In the genomic region with DNA sequence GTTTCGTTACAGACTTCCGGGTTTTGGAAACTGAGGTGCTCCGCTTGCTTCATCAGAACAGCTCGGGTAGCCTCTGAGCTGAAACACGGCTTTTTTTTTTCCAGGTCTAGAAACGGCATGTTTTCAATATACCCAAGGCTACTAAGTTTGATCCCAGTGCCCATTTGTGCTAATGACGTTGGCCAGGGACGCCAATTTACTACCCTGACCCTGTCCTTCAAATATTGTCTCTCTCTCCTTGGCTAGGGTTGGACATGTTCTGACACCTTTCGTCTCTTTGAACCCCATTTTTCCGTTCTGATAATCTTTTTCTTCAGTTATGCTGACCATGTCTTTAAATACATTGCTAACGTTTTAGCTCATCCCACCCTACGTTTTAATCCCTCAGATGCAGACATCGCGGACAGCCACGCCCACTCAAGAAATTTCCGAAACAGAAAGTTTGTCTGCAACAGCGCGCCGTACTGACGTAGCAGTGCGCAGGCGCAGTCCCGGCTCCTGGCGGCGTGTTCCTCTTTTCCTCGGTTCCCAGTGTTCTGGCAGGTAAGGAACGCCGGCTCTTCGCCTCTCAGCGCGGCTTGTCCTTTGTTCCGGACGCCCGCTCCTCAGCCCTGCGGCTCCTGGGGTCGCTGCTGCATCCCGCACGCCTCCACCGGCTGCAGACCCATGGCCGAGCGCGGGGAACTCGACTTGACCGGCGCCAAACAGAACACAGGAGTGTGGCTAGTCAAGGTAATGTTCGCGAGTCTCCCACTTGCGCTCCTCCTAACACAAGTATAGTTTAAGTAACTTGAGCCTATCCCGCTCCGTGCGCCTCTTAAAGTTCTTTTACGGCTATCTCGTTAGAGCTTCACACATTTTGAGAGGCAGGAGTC, we compare ENCODE assay signal across 1 cellular context.
TF ChIP-seq lines count a peak whose summit lies in the region.

A gene with protein sequence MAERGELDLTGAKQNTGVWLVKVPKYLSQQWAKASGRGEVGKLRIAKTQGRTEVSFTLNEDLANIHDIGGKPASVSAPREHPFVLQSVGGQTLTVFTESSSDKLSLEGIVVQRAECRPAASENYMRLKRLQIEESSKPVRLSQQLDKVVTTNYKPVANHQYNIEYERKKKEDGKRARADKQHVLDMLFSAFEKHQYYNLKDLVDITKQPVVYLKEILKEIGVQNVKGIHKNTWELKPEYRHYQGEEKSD (plus strand): TSS at position 521 of the 875 bp plus-strand sequence. CDS start 146 bp downstream, at position 667.

TF ChIP-seq in HepG2, 621 proteins besides CTCF, POLR2A, EP300 and RAD21 (continued from another document and continues in another):
- TF ChIP-seq PLRG1 (conservative IDR thresholded peaks at IDR 0.05) (no peak), ZNF12 (CRISPR knock-in tag; IDR thresholded peaks at IDR 0.05) (no peak; the same call in 1 of the 2 replicates), MAFK (conservative IDR thresholded peaks at IDR 0.05 in 1 of 2, IDR thresholded peaks at IDR 0.05 in 1 of 2; ENCODE audit: low read length in 2 of 2) (peak in 1 of 2 experiments; percentile 46; a peak in 3 of 4 replicates), ETV5 (CRISPR knock-in tag; IDR thresholded peaks at IDR 0.05; ENCODE audit: borderline replicate concordance) (no peak; the same call in 1 of the 2 replicates), TBL1XR1 (IDR thresholded peaks at IDR 0.05; ENCODE audit: borderline replicate concordance, low read length, partially characterized antibody) (no peak), ZNF782 (CRISPR knock-in tag; IDR thresholded peaks at IDR 0.05; ENCODE audit: borderline replicate concordance) (no peak), ATM (IDR thresholded peaks at IDR 0.05; ENCODE audit: borderline replicate concordance) (no peak), KDM3A (CRISPR knock-in tag; IDR thresholded peaks at IDR 0.05; ENCODE audit: low read depth) (0 out of 2 replicates have a peak, but pooled peaks have one; percentile 45), ZNF777 (CRISPR knock-in tag; IDR thresholded peaks at IDR 0.05) (0 out of 2 replicates have a peak, but pooled peaks have one; percentile 40), PAF1 (CRISPR knock-in tag; IDR thresholded peaks at IDR 0.05) (no peak), PHF21A (CRISPR knock-in tag; IDR thresholded peaks at IDR 0.05) (peak; percentile 52; the same call in 1 of the 2 replicates), ZMYM3 (CRISPR knock-in tag; IDR thresholded peaks at IDR 0.05) (no peak; the same call in 1 of the 2 replicates), BRD4 (CRISPR knock-in tag; IDR thresholded peaks at IDR 0.05) (no peak), ZNF564 (CRISPR knock-in tag; IDR thresholded peaks at IDR 0.05) (peak; percentile 73; the same call in 1 of the 2 replicates), ZNF574 (CRISPR knock-in tag; IDR thresholded peaks at IDR 0.05) (peak; percentile 79), CERS6 (CRISPR knock-in tag; IDR thresholded peaks at IDR 0.05) (no peak), SSRP1 (CRISPR knock-in tag; IDR thresholded peaks at IDR 0.05) (no peak), CCAR2 (optimal IDR thresholded peaks at IDR 0.05; ENCODE audit: low read depth, low read length) (no peak), ZNF234 (CRISPR knock-in tag; conservative IDR thresholded peaks at IDR 0.05) (no peak), SMYD3 (CRISPR knock-in tag; IDR thresholded peaks at IDR 0.05) (no peak), STAG1 (CRISPR knock-in tag; IDR thresholded peaks at IDR 0.05) (peak; percentile 13), ZNF263 (CRISPR knock-in tag; IDR thresholded peaks at IDR 0.05) (0 out of 2 replicates have a peak, but pooled peaks have one; percentile 16), SETDB1 (CRISPR knock-in tag; IDR thresholded peaks at IDR 0.05; ENCODE audit: borderline replicate concordance) (no peak), SYNCRIP (IDR thresholded peaks at IDR 0.05; ENCODE audit: insufficient read depth, low read depth, low read length) (no peak), EED (CRISPR knock-in tag; IDR thresholded peaks at IDR 0.05) (no peak), SRSF4 (IDR thresholded peaks at IDR 0.05; ENCODE audit: low read depth, low read length, poor library complexity, severe bottlenecking) (no peak), HMG20B (CRISPR knock-in tag; conservative IDR thresholded peaks at IDR 0.05) (no peak), TRIM24 (CRISPR knock-in tag; IDR thresholded peaks at IDR 0.05) (no peak), KDM5B (CRISPR knock-in tag; IDR thresholded peaks at IDR 0.05; ENCODE audit: borderline replicate concordance) (peak; percentile 51; the same call in 1 of the 2 replicates), ZNF335 (CRISPR knock-in tag; IDR thresholded peaks at IDR 0.05) (no peak), ZNF331 (CRISPR knock-in tag; IDR thresholded peaks at IDR 0.05) (peak; percentile 60; the same call in 1 of the 2 replicates), ZNF672 (CRISPR knock-in tag; IDR thresholded peaks at IDR 0.05) (no peak), ZKSCAN1 (IDR thresholded peaks at IDR 0.05; ENCODE audit: low read length) (no peak), ZSCAN25 (CRISPR knock-in tag; IDR thresholded peaks at IDR 0.05) (no peak)
- TF ChIP-seq, protein P1, sequence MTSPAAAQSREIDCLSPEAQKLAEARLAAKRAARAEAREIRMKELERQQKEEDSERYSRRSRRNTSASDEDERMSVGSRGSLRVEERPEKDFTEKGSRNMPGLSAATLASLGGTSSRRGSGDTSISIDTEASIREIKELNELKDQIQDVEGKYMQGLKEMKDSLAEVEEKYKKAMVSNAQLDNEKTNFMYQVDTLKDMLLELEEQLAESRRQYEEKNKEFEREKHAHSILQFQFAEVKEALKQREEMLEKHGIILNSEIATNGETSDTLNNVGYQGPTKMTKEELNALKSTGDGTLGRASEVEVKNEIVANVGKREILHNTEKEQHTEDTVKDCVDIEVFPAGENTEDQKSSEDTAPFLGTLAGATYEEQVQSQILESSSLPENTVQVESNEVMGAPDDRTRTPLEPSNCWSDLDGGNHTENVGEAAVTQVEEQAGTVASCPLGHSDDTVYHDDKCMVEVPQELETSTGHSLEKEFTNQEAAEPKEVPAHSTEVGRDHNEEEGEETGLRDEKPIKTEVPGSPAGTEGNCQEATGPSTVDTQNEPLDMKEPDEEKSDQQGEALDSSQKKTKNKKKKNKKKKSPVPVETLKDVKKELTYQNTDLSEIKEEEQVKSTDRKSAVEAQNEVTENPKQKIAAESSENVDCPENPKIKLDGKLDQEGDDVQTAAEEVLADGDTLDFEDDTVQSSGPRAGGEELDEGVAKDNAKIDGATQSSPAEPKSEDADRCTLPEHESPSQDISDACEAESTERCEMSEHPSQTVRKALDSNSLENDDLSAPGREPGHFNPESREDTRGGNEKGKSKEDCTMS (CRISPR knock-in tag; conservative IDR thresholded peaks at IDR 0.05) = no peak
- TF ChIP-seq, protein P2, sequence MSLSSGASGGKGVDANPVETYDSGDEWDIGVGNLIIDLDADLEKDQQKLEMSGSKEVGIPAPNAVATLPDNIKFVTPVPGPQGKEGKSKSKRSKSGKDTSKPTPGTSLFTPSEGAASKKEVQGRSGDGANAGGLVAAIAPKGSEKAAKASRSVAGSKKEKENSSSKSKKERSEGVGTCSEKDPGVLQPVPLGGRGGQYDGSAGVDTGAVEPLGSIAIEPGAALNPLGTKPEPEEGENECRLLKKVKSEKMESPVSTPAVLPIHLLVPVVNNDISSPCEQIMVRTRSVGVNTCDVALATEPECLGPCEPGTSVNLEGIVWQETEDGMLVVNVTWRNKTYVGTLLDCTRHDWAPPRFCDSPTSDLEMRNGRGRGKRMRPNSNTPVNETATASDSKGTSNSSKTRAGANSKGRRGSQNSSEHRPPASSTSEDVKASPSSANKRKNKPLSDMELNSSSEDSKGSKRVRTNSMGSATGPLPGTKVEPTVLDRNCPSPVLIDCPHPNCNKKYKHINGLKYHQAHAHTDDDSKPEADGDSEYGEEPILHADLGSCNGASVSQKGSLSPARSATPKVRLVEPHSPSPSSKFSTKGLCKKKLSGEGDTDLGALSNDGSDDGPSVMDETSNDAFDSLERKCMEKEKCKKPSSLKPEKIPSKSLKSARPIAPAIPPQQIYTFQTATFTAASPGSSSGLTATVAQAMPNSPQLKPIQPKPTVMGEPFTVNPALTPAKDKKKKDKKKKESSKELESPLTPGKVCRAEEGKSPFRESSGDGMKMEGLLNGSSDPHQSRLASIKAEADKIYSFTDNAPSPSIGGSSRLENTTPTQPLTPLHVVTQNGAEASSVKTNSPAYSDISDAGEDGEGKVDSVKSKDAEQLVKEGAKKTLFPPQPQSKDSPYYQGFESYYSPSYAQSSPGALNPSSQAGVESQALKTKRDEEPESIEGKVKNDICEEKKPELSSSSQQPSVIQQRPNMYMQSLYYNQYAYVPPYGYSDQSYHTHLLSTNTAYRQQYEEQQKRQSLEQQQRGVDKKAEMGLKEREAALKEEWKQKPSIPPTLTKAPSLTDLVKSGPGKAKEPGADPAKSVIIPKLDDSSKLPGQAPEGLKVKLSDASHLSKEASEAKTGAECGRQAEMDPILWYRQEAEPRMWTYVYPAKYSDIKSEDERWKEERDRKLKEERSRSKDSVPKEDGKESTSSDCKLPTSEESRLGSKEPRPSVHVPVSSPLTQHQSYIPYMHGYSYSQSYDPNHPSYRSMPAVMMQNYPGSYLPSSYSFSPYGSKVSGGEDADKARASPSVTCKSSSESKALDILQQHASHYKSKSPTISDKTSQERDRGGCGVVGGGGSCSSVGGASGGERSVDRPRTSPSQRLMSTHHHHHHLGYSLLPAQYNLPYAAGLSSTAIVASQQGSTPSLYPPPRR (CRISPR knock-in tag; IDR thresholded peaks at IDR 0.05; ENCODE audit: borderline replicate concordance) = no peak
- TF ChIP-seq, protein P3, sequence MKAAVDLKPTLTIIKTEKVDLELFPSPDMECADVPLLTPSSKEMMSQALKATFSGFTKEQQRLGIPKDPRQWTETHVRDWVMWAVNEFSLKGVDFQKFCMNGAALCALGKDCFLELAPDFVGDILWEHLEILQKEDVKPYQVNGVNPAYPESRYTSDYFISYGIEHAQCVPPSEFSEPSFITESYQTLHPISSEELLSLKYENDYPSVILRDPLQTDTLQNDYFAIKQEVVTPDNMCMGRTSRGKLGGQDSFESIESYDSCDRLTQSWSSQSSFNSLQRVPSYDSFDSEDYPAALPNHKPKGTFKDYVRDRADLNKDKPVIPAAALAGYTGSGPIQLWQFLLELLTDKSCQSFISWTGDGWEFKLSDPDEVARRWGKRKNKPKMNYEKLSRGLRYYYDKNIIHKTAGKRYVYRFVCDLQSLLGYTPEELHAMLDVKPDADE (CRISPR knock-in tag; IDR thresholded peaks at IDR 0.05) = no peak
- TF ChIP-seq, protein P4, sequence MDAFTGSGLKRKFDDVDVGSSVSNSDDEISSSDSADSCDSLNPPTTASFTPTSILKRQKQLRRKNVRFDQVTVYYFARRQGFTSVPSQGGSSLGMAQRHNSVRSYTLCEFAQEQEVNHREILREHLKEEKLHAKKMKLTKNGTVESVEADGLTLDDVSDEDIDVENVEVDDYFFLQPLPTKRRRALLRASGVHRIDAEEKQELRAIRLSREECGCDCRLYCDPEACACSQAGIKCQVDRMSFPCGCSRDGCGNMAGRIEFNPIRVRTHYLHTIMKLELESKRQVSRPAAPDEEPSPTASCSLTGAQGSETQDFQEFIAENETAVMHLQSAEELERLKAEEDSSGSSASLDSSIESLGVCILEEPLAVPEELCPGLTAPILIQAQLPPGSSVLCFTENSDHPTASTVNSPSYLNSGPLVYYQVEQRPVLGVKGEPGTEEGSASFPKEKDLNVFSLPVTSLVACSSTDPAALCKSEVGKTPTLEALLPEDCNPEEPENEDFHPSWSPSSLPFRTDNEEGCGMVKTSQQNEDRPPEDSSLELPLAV (CRISPR knock-in tag; conservative IDR thresholded peaks at IDR 0.05; ENCODE audit: low read depth) = no peak
- TF ChIP-seq, protein P5, sequence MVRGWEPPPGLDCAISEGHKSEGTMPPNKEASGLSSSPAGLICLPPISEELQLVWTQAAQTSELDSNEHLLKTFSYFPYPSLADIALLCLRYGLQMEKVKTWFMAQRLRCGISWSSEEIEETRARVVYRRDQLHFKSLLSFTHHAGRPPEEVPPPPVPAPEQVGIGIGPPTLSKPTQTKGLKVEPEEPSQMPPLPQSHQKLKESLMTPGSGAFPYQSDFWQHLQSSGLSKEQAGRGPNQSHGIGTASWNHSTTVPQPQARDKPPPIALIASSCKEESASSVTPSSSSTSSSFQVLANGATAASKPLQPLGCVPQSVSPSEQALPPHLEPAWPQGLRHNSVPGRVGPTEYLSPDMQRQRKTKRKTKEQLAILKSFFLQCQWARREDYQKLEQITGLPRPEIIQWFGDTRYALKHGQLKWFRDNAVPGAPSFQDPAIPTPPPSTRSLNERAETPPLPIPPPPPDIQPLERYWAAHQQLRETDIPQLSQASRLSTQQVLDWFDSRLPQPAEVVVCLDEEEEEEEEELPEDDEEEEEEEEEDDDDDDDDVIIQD (CRISPR knock-in tag; IDR thresholded peaks at IDR 0.05; ENCODE audit: low read depth) = peak; percentile 57; the same call in 1 of the 2 replicates
